ENCODE assay signal across 8 cellular contexts in the genomic region with DNA sequence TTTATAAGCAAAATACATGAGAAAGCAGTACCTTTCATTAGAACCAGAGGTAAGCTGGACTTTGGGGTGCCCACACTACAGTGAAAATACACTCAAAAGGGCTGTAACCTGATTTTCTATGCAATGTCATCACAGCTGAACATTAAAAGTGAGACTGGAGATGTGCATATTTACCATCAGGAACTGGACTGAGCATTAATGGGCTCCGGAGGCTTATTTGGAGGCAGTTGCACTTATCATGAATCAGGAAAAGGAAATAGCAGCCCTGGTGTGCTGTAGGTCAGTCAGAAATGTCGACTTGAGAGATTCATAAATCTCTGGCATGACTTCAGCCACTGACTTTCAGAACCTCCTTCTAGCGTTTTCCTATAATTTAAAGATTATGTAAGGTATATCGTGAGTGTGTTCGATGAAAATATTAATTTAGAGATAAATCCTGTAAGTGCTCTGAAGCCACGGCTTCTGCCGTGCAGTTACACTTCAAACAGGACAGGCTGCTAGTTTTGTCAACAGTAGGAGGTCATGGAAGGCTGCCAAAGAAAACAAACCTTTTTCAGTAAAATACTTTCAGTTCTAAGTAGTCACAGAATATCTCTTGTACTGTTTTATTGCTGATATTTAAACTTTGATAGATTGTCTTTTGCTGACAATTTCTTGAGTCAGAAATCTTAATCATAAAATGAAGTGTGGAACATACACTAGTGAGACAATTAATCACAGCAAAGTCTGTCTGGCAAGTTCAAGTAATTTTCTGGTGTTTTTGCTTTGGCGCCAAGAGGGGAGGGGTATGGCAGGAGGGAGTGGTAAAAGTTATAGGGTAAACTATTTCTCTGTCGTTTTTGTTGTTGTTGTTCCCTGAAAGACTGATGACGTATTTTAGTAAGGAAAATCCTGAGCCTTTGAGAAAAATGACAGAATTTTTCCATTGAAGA.
DNase-seq lines count a peak whose midpoint lies in the region; ATAC-seq and TF ChIP-seq lines count a peak whose summit lies in the region.

No MANE protein-coding gene starts in this region.

- H3K9me3 ChIP-seq in SK-N-MC (ENCODE audit: low read depth, low read length) = no peaks in the 10 kb centered on the region
- no peaks in the 10 kb centered on the region for H3K9me3 ChIP-seq in thoracic aorta

- peak overlapping the region; percentile 44 for H3K9ac ChIP-seq in SK-N-MC (ENCODE audit: insufficient read length)

- TF ChIP-seq CTCF in thoracic aorta (IDR thresholded peaks at IDR 0.05) = no peak

- H3K4me3 ChIP-seq in SK-N-MC (peak overlapping the region; percentile 75), thoracic aorta (peak overlapping the region; percentile 49)

- H3K36me3 ChIP-seq in SK-N-MC (ENCODE audit: insufficient read depth, low read length) (no peaks in the 10 kb centered on the region), thoracic aorta (no peaks in the 10 kb centered on the region)

- peak; percentile 33 for DNase-seq in NCI-H2171 treated with DMSO at 0.1 percent for 48 hours (lab: John Stamatoyannopoulos, UW)
- DNase-seq in NCI-H2171 (lab: John Stamatoyannopoulos, UW) = no peak
- DNase-seq in SK-N-MC (ENCODE audit: low read depth, low spot score) = peak; percentile 56
- no peak for DNase-seq in left ventricle myocardium superior
- DNase-seq in thoracic aorta (ENCODE audit: low spot score) = no peak
- no peak for DNase-seq in HPDE6-E6E7 (ENCODE audit: extremely low spot score)
- DNase-seq in hippocampal formation (lab: John Stamatoyannopoulos, UW) = no peak

- ATAC-seq in left ventricle myocardium superior (peak; percentile 63), thoracic aorta (ENCODE audit: insufficient number of reproducible peaks, low FRiP score, low read depth) (no peak), GM21515 (IDR thresholded peaks at IDR 0.05; ENCODE audit: unreplicated experiment) (no peak)

- H3K27me3 ChIP-seq in thoracic aorta (replicated peaks; ENCODE audit: insufficient read depth) = no peaks in the 10 kb centered on the region

- peak overlapping the region; percentile 63 for H3K27ac ChIP-seq in SK-N-MC
- H3K27ac ChIP-seq in thoracic aorta = no peak overlapping the region

- H3K4me1 ChIP-seq in thoracic aorta (ENCODE audit: control insufficient read depth in 1 of 2, low read depth in 2 of 2) = peaks cover 4 to 7% of the 10 kb centered on the region in 2 donors

- intact Hi-C loops in left ventricle myocardium superior (cut with micrococcal nuclease) = no loop called here

Comparison
In these comparisons a context has a peak if more than half of its experiments do, and no peak if none do; other contexts are left out.
1. DNase-seq: peak in NCI-H2171 treated with DMSO at 0.1 percent for 48 hours (single experiment) and SK-N-MC (single experiment); none in NCI-H2171 (single experiment), left ventricle myocardium superior (single experiment), thoracic aorta (single experiment), HPDE6-E6E7 (single experiment) and hippocampal formation (0 of 2).